In genomic region chr9:129496187-129497063, GRCh38 we compare ENCODE assay signal across 8 cellular contexts.
DNase-seq lines count a peak whose midpoint lies in the region; ATAC-seq, FAIRE-seq and TF ChIP-seq lines count a peak whose summit lies in the region.

No MANE protein-coding gene starts in this region.

- H3K9ac ChIP-seq in keratinocyte (ENCODE audit: control insufficient read depth, extremely low read depth, insufficient read depth, low read length), result peak overlapping the region; percentile 58

- no peaks in the 10 kb centered on the region for H3K79me2 ChIP-seq in keratinocyte (ENCODE audit: control insufficient read depth, insufficient read depth, low read length)

- peaks cover 21% of the 10 kb centered on the region for H3K4me1 ChIP-seq in keratinocyte (ENCODE audit: control insufficient read depth, extremely low read depth, insufficient read depth, low read length)

- no peaks in the 10 kb centered on the region for H4K20me1 ChIP-seq in keratinocyte (ENCODE audit: control insufficient read depth, extremely low read depth, insufficient read depth, low read length)

- peak overlapping the region; percentile 81 for H3K4me2 ChIP-seq in keratinocyte (ENCODE audit: control insufficient read depth, extremely low read depth, insufficient read depth, low read depth, low read length)

- peak overlapping the region; percentile 27 for H2AFZ ChIP-seq in keratinocyte (ENCODE audit: control insufficient read depth, low read length)

- dilution Hi-C loops in keratinocyte (cut with MboI; ENCODE audit: extremely low pct_ligation_motif_present, low sequenced_read_pairs), result no loop called here

- H3K9me1 ChIP-seq in keratinocyte (ENCODE audit: control insufficient read depth, extremely low read depth, insufficient read depth, low read length), result no peaks in the 10 kb centered on the region

- no peak for FAIRE-seq in keratinocyte (lab: Jason Lieb, UNC)

- H3K9me3 ChIP-seq in keratinocyte (ENCODE audit: control insufficient read depth, low read depth, low read length), result no peaks in the 10 kb centered on the region

- peak; percentile 46 for ATAC-seq in GM19463 (IDR thresholded peaks at IDR 0.05; ENCODE audit: unreplicated experiment)
- no peak for ATAC-seq in GM21786 (IDR thresholded peaks at IDR 0.05; ENCODE audit: unreplicated experiment)
- no peak for ATAC-seq in HG03045 (IDR thresholded peaks at IDR 0.05; ENCODE audit: unreplicated experiment)

- no peaks in the 10 kb centered on the region for H3K36me3 ChIP-seq in keratinocyte (ENCODE audit: control insufficient read depth in 2 of 2, extremely low read depth in 1 of 2, insufficient read depth in 2 of 2, low read length in 2 of 2)

- peak overlapping the region; percentile 62 for H3K27ac ChIP-seq in keratinocyte (ENCODE audit: control insufficient read depth, insufficient read depth, low read length)

- DNase-seq in NCI-H2196 (lab: John Stamatoyannopoulos, UW; ENCODE audit: unreplicated experiment), result peak; percentile 86
- peak; percentile 80 to 83 for DNase-seq in activated CD4-positive, alpha-beta T cell treated with anti-CD3 and anti-CD28 coated beads for 24 hours (ENCODE audit: low read depth in 2 of 2)
- DNase-seq in cerebellar cortex (ENCODE audit: low spot score), result peak; percentile 95
- DNase-seq in keratinocyte (ENCODE audit: low read depth, low spot score), result no peak
- DNase-seq in smooth muscle cell of the brain vasculature (ENCODE audit: low read depth, low spot score), result peak; percentile 97

- no peaks in the 10 kb centered on the region for H3K27me3 ChIP-seq in keratinocyte (ENCODE audit: control insufficient read depth, extremely low read depth, insufficient read depth, low read length)

- peak overlapping the region; percentile 44 to 52 (median 52) for H3K4me3 ChIP-seq in keratinocyte (ENCODE audit: control insufficient read depth in 2 of 3, extremely low read depth in 1 of 3, insufficient read depth in 2 of 3, low read depth in 1 of 3, low read length in 3 of 3)

- TF ChIP-seq CTCF in keratinocyte (optimal IDR thresholded peaks at IDR 0.05 in 1 of 3, IDR thresholded peaks at IDR 0.05 in 1 of 3, conservative IDR thresholded peaks at IDR 0.05 in 1 of 3; ENCODE audit: extremely low read depth in 1 of 3, insufficient read depth in 2 of 3, low read length in 3 of 3), result no peak
